ENCODE assay signal across 21 cellular contexts in the genomic region with DNA sequence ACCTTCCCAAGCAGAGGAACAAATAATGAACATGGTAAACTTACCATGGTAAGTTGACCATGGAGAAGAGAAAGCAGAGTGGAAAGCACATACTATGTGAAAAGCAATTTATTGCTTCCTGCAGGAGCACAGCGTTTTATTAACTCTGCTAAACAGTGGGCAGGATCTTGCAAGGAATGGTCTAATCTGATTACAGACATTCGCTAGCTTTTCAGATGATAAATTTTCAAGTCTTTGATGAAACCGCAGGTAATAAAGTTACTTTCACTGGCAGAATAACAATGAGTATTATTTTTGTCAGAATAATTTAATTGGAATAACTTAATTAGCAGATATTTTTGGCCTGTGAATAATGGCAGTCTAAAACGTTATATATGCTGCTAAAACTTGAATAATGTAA.
A peak's percentile ranks its signal among the peaks of the same experiment; 100 is the strongest.
DNase-seq lines count a peak whose midpoint lies in the region; ATAC-seq, FAIRE-seq and TF ChIP-seq lines count a peak whose summit lies in the region.
"Had no signal": no experiment of that assay in that cellular context is flagged by ENCODE, and none has a peak within 500 bp of the region (broad histone marks: within the 10 kb centered on the region; RNA-seq: fewer than 3 reads in every experiment).

No MANE protein-coding gene starts in this region.

- H3K27ac ChIP-seq in HCT116 (ENCODE audit: low read depth, low read length) (no peak overlapping the region), OCI-LY7 (ENCODE audit: low read depth, low read length, poor library complexity, severe bottlenecking) (no peak overlapping the region), VCaP (peak overlapping the region; percentile 67)
- H3K27ac ChIP-seq in CD4-positive, alpha-beta T cell (ENCODE audit: low read depth, low read length), result no peak overlapping the region
- H3K27ac ChIP-seq: A549; BLaER1 treated with 17β-estradiol and CSF1 and Interleukin-3, amounts not matched to agents 10 nM and 100 nM had no signal

- H3K9me3 Mint-ChIP-seq in CD4-positive, alpha-beta T cell, result no peaks in the 10 kb centered on the region
- H3K9me3 Mint-ChIP-seq: CD8-positive, alpha-beta T cell had no signal

- ATAC-seq in HCT116 (no peak), GM19324 (IDR thresholded peaks at IDR 0.05; ENCODE audit: low FRiP score, unreplicated experiment) (no peak), HG02840 (IDR thresholded peaks at IDR 0.05; ENCODE audit: low FRiP score, unreplicated experiment) (no peak), GM21423 (IDR thresholded peaks at IDR 0.05; ENCODE audit: unreplicated experiment) (no peak)
- no peak for ATAC-seq in CD4-positive, alpha-beta T cell (ENCODE audit: poor library complexity)
- ATAC-seq: CD8-positive, alpha-beta T cell; GM12878 had no signal

- H3K27me3 Mint-ChIP-seq in CD4-positive, alpha-beta T cell, result no peaks in the 10 kb centered on the region

- H3K4me3 Mint-ChIP-seq in CD4-positive, alpha-beta T cell, result no peak overlapping the region
- H3K4me3 Mint-ChIP-seq: CD8-positive, alpha-beta T cell had no signal

- H3K4me2 ChIP-seq in HCT116 (ENCODE audit: low read length) (0 out of 2 replicates have a peak overlapping the region, but pooled peaks have one; percentile 13), OCI-LY7 (ENCODE audit: low read length) (no peak overlapping the region)
- H3K4me2 ChIP-seq: A549; BLaER1 treated with 17β-estradiol and CSF1 and Interleukin-3, amounts not matched to agents 10 nM and 100 nM had no signal

- H3K9me2 ChIP-seq in HCT116 (ENCODE audit: insufficient read depth) (no peaks in the 10 kb centered on the region), OCI-LY7 (ENCODE audit: insufficient read depth, low read length) (no peaks in the 10 kb centered on the region)

- CTCF ChIA-PET in HCT116 (lab: Charles Lee) (no interaction called here), OCI-LY7 (lab: Charles Lee; ENCODE audit: unreplicated experiment) (no interaction called here)
- CTCF ChIA-PET in CD4-positive, alpha-beta T cell (lab: Charles Lee), result no interaction called here

- TF ChIP-seq POLR2A in HCT116 (IDR thresholded peaks at IDR 0.05; ENCODE audit: borderline replicate concordance, extremely low read depth, insufficient read depth, insufficient read length), result no peak

- H3K9me3 ChIP-seq in HCT116 (ENCODE audit: control insufficient read depth in 1 of 2, insufficient read depth in 1 of 2, low read depth in 1 of 2, low read length in 2 of 2) (no peaks in the 10 kb centered on the region), OCI-LY7 (ENCODE audit: low read length) (no peaks in the 10 kb centered on the region)
- H3K9me3 ChIP-seq in CD4-positive, alpha-beta T cell (ENCODE audit: control insufficient read depth, low read length), result peaks cover 4% of the 10 kb centered on the region
- H3K9me3 ChIP-seq: A549, BE2C, Caco-2, HAP-1 had no signal

- no peak overlapping the region for H2AFZ ChIP-seq in HCT116 (ENCODE audit: low read depth, low read length, poor library complexity, severe bottlenecking)
- H2AFZ ChIP-seq in OCI-LY7 (ENCODE audit: low read length), result peak overlapping the region; percentile 21; the same call in 1 of the 2 replicates

- H3K9ac ChIP-seq in HCT116 (ENCODE audit: low read length), result no peak overlapping the region
- H3K9ac ChIP-seq: BLaER1 treated with 17β-estradiol and CSF1 and Interleukin-3, amounts not matched to agents 10 nM and 100 nM had no signal

- H3K4me3 ChIP-seq in HCT116 (replicated peaks in 1 of 2; ENCODE audit: low read depth in 1 of 2, low read length in 2 of 2) (no peak overlapping the region), OCI-LY7 (ENCODE audit: low read depth, low read length, poor library complexity, severe bottlenecking) (no peak overlapping the region)
- H3K4me3 ChIP-seq: A549; BLaER1 treated with 17β-estradiol and CSF1 and Interleukin-3, amounts not matched to agents 10 nM and 100 nM; GM12878; HAP-1 had no signal

- intact Hi-C loops in HCT116 (cut with micrococcal nuclease), result no loop called here
- intact Hi-C loops in OCI-LY7 (cut with micrococcal nuclease; ENCODE audit: unreplicated experiment), result no loop called here
- intact Hi-C loops in CD4-positive, alpha-beta T cell (cut with DNase I, micrococcal nuclease), result no loop called here

- POLR2A ChIA-PET in HCT116 (lab: Charles Lee), result no interaction called here
- POLR2A ChIA-PET in OCI-LY7 (lab: Charles Lee), result interaction anchor here (1.0 to 1.3 kb wide), 2 partner anchors 18 to 59 kb away, joined by 3 to 4 read pairs; no protein-coding TSS in a partner anchor
- POLR2A ChIA-PET in CD4-positive, alpha-beta T cell (lab: Charles Lee), result no interaction called here

- H3K36me3 ChIP-seq in HCT116 (ENCODE audit: control insufficient read depth in 1 of 2, insufficient read depth in 2 of 2, low read length in 2 of 2) (no peaks in the 10 kb centered on the region), OCI-LY7 (ENCODE audit: insufficient read depth, low read length) (no peaks in the 10 kb centered on the region)
- H3K36me3 ChIP-seq: BE2C; BLaER1 treated with 17β-estradiol and CSF1 and Interleukin-3, amounts not matched to agents 10 nM and 100 nM; HAP-1 had no signal

- peaks cover 0 to 11% of the 10 kb centered on the region in 2 experiments; a peak in 2 of 4 replicates for H3K4me1 ChIP-seq in HCT116 (ENCODE audit: control insufficient read depth in 1 of 2, insufficient read depth in 2 of 2, low read length in 2 of 2)
- H3K4me1 ChIP-seq in OCI-LY7 (ENCODE audit: insufficient read depth, low read length, poor library complexity, severe bottlenecking), result no peaks in the 10 kb centered on the region
- H3K4me1 ChIP-seq: Caco-2, HAP-1 had no signal

- no TSS peak for BruUV-seq in HCT116 (replicated peaks; lab: Mats Ljungman, UMichigan)
- no TSS peak for BruUV-seq in OCI-LY7 (replicated peaks; lab: Mats Ljungman, UMichigan)

- no peaks in the 10 kb centered on the region for H3K36me3 Mint-ChIP-seq in CD4-positive, alpha-beta T cell (ENCODE audit: low read depth)
- H3K36me3 Mint-ChIP-seq: CD8-positive, alpha-beta T cell had no signal

- DNase-seq in D721Med (ENCODE audit: insufficient read length, low spot score) (no peak), HCT116 (ENCODE audit: low read depth, low spot score) (no peak), OCI-LY7 (ENCODE audit: low spot score) (no peak)
- no peak for DNase-seq in CD4-positive, alpha-beta T cell
- DNase-seq: 8988T; AML-193; BE2C; Caco-2; CD8-positive, alpha-beta T cell; DMS 273 treated with DMSO at 0.1 percent for 48 hours; DMS79; GDM1; GOT3 had no signal

- RAD21 ChIA-PET in HCT116 (lab: Charles Lee; ENCODE audit: low non-redundant PET in 1 of 2, low total read pairs in 2 of 2, uncharacterized antibody in 2 of 2, unreplicated experiment in 2 of 2), result no interaction called here

- H3K79me2 ChIP-seq in HCT116 (ENCODE audit: insufficient read depth, low read length), result no peaks in the 10 kb centered on the region
- no peaks in the 10 kb centered on the region for H3K79me2 ChIP-seq in OCI-LY7 (ENCODE audit: insufficient read depth, low read depth, low read length)

- H4K20me1 ChIP-seq in HCT116 (ENCODE audit: insufficient read depth) (no peaks in the 10 kb centered on the region), OCI-LY7 (ENCODE audit: insufficient read depth, low read length) (no peaks in the 10 kb centered on the region)
- H4K20me1 ChIP-seq: BLaER1 treated with 17β-estradiol and CSF1 and Interleukin-3, amounts not matched to agents 10 nM and 100 nM had no signal

- no peaks in the 10 kb centered on the region for H3K27me3 ChIP-seq in HCT116 (ENCODE audit: insufficient read depth, low read length)
- no peaks in the 10 kb centered on the region for H3K27me3 ChIP-seq in CD4-positive, alpha-beta T cell (ENCODE audit: control insufficient read depth, insufficient read depth, low read length)
- H3K27me3 ChIP-seq: BE2C; BLaER1 treated with 17β-estradiol and CSF1 and Interleukin-3, amounts not matched to agents 10 nM and 100 nM had no signal

- no peak for TF ChIP-seq RAD21 in HCT116 (IDR thresholded peaks at IDR 0.05; ENCODE audit: low read depth)

- TF ChIP-seq CTCF in D721Med (IDR thresholded peaks at IDR 0.05; ENCODE audit: insufficient read depth, missing control alignments) (no peak), HCT116 (IDR thresholded peaks at IDR 0.05 in 2 of 3, conservative IDR thresholded peaks at IDR 0.05 in 1 of 3; ENCODE audit: borderline replicate concordance in 1 of 3, insufficient read depth in 1 of 3, low read depth in 2 of 3, low read length in 2 of 3) (no peak), OCI-LY7 (conservative IDR thresholded peaks at IDR 0.05; ENCODE audit: low read length) (no peak), VCaP (conservative IDR thresholded peaks at IDR 0.05) (no peak)
- TF ChIP-seq CTCF in CD4-positive, alpha-beta T cell (IDR thresholded peaks at IDR 0.05), result no peak

- peak; percentile 69 for FAIRE-seq in D721Med (lab: Jason Lieb, UNC)
- FAIRE-seq: A549, GM12878 had no signal

- H3K4me1 Mint-ChIP-seq in CD4-positive, alpha-beta T cell (ENCODE audit: low read depth), result no peaks in the 10 kb centered on the region

- H3K27ac Mint-ChIP-seq in CD4-positive, alpha-beta T cell, result no peak overlapping the region
- H3K27ac Mint-ChIP-seq: CD8-positive, alpha-beta T cell had no signal

TF ChIP-seq in HCT116, 20 proteins besides CTCF, POLR2A, EP300 and RAD21:
- TF ChIP-seq EZH2 (IDR thresholded peaks at IDR 0.05) (no peak), SP1 (IDR thresholded peaks at IDR 0.05; ENCODE audit: low read depth) (no peak), YY1 (IDR thresholded peaks at IDR 0.05; ENCODE audit: extremely low read depth, insufficient replicate concordance, low read depth, low read length) (no peak), JUND (IDR thresholded peaks at IDR 0.05) (no peak), CBX3 (IDR thresholded peaks at IDR 0.05; ENCODE audit: low read depth) (no peak), SRF (IDR thresholded peaks at IDR 0.05; ENCODE audit: low read depth) (no peak), ZNF274 (IDR thresholded peaks at IDR 0.05; ENCODE audit: low read depth, low read length) (no peak), EGR1 (IDR thresholded peaks at IDR 0.05; ENCODE audit: low read depth) (no peak)
- TF ChIP-seq, protein P1, sequence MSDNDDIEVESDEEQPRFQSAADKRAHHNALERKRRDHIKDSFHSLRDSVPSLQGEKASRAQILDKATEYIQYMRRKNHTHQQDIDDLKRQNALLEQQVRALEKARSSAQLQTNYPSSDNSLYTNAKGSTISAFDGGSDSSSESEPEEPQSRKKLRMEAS (IDR thresholded peaks at IDR 0.05), result no peak
- TF ChIP-seq, protein P2, sequence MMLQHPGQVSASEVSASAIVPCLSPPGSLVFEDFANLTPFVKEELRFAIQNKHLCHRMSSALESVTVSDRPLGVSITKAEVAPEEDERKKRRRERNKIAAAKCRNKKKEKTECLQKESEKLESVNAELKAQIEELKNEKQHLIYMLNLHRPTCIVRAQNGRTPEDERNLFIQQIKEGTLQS (IDR thresholded peaks at IDR 0.05), result no peak
